ENCODE assay signal across 8 cellular contexts in genomic region chr2:84925724-84926376, GRCh38. TPM values are rescaled to one million over a fixed set of nuclear protein-coding genes. Genes with fewer than 3 reads are reported as not detected.
DNase-seq lines count a peak whose midpoint lies in the region; ATAC-seq, FAIRE-seq and TF ChIP-seq lines count a peak whose summit lies in the region.

No MANE protein-coding gene starts in this region.

- DNase-seq in GM06990 (ENCODE audit: extremely low read depth, insufficient read length), result peak; percentile 97
- peak; percentile 83 for DNase-seq in HFF-Myc (ENCODE audit: extremely low read depth, low read depth)
- peak; percentile 96 for DNase-seq in MV-4-11 (lab: John Stamatoyannopoulos, UW)
- DNase-seq in SJCRH30, result peak; percentile 95 to 97
- peak; percentile 97 to 99 (median 98) for DNase-seq in activated naive CD4-positive, alpha-beta T cell (lab: John Stamatoyannopoulos, UW)
- DNase-seq in glomerular endothelial cell (ENCODE audit: extremely low read depth, low read depth, low spot score), result peak; percentile 71
- peak; percentile 95 to 100 (median 98) for DNase-seq in pancreas
- DNase-seq in tibial artery, result peak; percentile 96 to 97

- peak; percentile 99 for TF ChIP-seq CTCF in GM06990 (IDR thresholded peaks at IDR 0.05; ENCODE audit: insufficient read depth, low read length, poor library complexity, severe bottlenecking)
- TF ChIP-seq CTCF in HFF-Myc (IDR thresholded peaks at IDR 0.05; ENCODE audit: low read depth, low read length, missing control alignments), result peak; percentile 87
- peak; percentile 96 to 100 (median 99) for TF ChIP-seq CTCF in pancreas (IDR thresholded peaks at IDR 0.05)
- TF ChIP-seq CTCF in tibial artery (IDR thresholded peaks at IDR 0.05), result peak; percentile 84 to 94

- H3K27ac ChIP-seq in SJCRH30, result no peak overlapping the region
- no peak overlapping the region for H3K27ac ChIP-seq in pancreas
- no peak overlapping the region for H3K27ac ChIP-seq in tibial artery

- peak overlapping the region; percentile 74 for H3K4me3 ChIP-seq in GM06990 (replicated peaks; ENCODE audit: low read depth, low read length)
- peak overlapping the region; percentile 49 for H3K4me3 ChIP-seq in HFF-Myc (replicated peaks; ENCODE audit: low read depth, low read length)
- peak overlapping the region; percentile 45 for H3K4me3 ChIP-seq in SJCRH30
- peak overlapping the region in 3 of 4 donors; percentile 15 to 45 (median 35) for H3K4me3 ChIP-seq in pancreas
- peak overlapping the region; percentile 38 to 48 for H3K4me3 ChIP-seq in tibial artery

- ATAC-seq in pancreas, result peak; percentile 86 to 96 (median 92)

- intact Hi-C loops in pancreas (cut with DNase I), result loop anchor here in 1 of 3 donors (5.0 kb wide), 1 partner anchor 86 kb away; no protein-coding TSS in a partner anchor
- intact Hi-C loops in tibial artery (cut with DNase I; ENCODE audit: low total_unique reads), result no loop called here

- H3K4me1 ChIP-seq in SJCRH30, result peaks cover 10% of the 10 kb centered on the region; the same call in 1 of the 2 replicates
- peaks cover 0 to 4% (median 0%) of the 10 kb centered on the region in 3 donors for H3K4me1 ChIP-seq in pancreas
- H3K4me1 ChIP-seq in tibial artery, result peaks cover 0 to 23% (median 13%) of the 10 kb centered on the region in 4 donors

- H3K9me3 ChIP-seq in SJCRH30 (replicated peaks) (no peaks in the 10 kb centered on the region), pancreas (no peaks in the 10 kb centered on the region), tibial artery (no peaks in the 10 kb centered on the region)

- no peak for FAIRE-seq in pancreas (lab: Jason Lieb, UNC)

- H3K27me3 ChIP-seq in GM06990 (replicated peaks; ENCODE audit: control insufficient read depth, insufficient read depth, low read length) (no peaks in the 10 kb centered on the region), SJCRH30 (no peaks in the 10 kb centered on the region), pancreas (no peaks in the 10 kb centered on the region), tibial artery (no peaks in the 10 kb centered on the region)

- WGBS in pancreas, 2 donors, result 2 to 3% methylated on average over 31 to 34 of the region's 34 CpGs

- H3K36me3 ChIP-seq in GM06990 (ENCODE audit: control insufficient read depth, insufficient read depth, low read length) (no peaks in the 10 kb centered on the region), SJCRH30 (no peaks in the 10 kb centered on the region), pancreas (no peaks in the 10 kb centered on the region), tibial artery (no peaks in the 10 kb centered on the region)

RNA-seq across cellular contexts. Expression of gene TMSB10, which starts 20.4 kb away (rescaled TPM):
- 2,317 and 2,398 TPM in 2 replicates for total RNA-seq in SJCRH30 (2014; rRNA removed; shearing (Covaris generic))
- total RNA-seq in glomerular endothelial cell (8,984 and 9,445 TPM in 2 replicates), pancreas (100 to 1,000 TPM; 134 to 700 (median 213) TPM)
- 1,000 to 10,000 TPM in 1 of 2 donors, 100 to 1,000 TPM in 1; 585 to 1,099 TPM for polyA plus RNA-seq in pancreas

RNA-seq across cellular contexts. Expression of gene TRABD2A, which starts 45.0 kb away (rescaled TPM):
- 0.86 and 1.4 TPM in 2 replicates for total RNA-seq in SJCRH30 (2014; rRNA removed; shearing (Covaris generic))
- total RNA-seq in glomerular endothelial cell, result 1.3 and 4.5 TPM in 2 replicates
- under 1 TPM in 5 of 6 donors, not detected in 1; 0.19 to 0.59 (median 0.28) TPM for total RNA-seq in pancreas
- polyA plus RNA-seq in pancreas, result under 1 TPM; 0.27 to 0.33 TPM

RNA-seq across cellular contexts. Expression of gene KCMF1, which starts 45.1 kb away (rescaled TPM):
- total RNA-seq in SJCRH30 (2014; rRNA removed; shearing (Covaris generic)), result 75.8 and 93.0 TPM in 2 replicates
- total RNA-seq in glomerular endothelial cell, result 44.8 and 54.3 TPM in 2 replicates
- 100 to 1,000 TPM in 1 of 6 donors, 10 to 100 TPM in 5; 58.1 to 102 (median 82.3) TPM for total RNA-seq in pancreas
- polyA plus RNA-seq in pancreas, result 10 to 100 TPM in 1 of 2 donors, 1 to 10 TPM in 1; 9.9 to 31.1 TPM
